In the genomic region with DNA sequence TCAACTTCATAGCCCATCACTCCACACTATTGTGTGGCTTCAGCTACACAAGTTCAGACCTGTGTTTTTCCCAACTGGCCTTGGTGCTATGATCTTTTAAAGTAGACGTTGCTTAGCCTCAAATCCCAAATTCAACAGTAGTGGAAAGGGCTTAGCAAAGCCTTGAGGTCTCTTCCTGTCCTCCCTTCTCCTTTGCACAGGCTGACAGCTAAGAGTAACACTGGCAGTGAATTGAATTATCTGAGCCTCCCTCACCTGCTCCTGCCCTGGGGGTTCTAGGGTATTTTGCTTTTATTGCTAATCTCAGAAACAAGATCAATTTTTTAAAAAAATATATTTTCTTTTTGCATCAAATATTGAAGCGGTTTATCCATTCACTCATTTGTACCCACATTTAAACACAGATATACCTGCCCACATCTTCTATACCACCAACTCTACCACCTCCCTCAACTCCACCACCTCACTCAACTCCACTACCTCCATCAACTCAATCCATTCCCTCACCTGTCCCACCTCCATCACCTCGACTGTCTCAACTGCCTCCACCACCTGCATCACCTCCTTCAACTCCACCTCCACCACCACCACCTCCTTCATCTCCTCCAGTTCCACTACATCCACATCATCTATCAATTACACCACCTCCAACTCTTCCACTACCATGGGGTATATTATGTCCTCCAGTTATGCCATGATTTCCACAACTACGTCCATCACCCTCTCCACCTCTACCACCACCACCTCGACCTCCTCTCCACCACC, we compare ENCODE assay signal across 32 cellular contexts. TPM values are rescaled to one million over a fixed set of nuclear protein-coding genes. Genes with fewer than 3 reads are reported as not detected.
"Had no signal": no experiment of that assay in that cellular context is flagged by ENCODE, and none has a peak within 500 bp of the region (broad histone marks: within the 10 kb centered on the region; RNA-seq: fewer than 3 reads in every experiment).

No MANE protein-coding gene starts in this region.

- H3K27me3 ChIP-seq: testis, uterus had no signal

- DNase-seq: dorsolateral prefrontal cortex; effector CD4-positive, alpha-beta T cell; erythroblast; esophagus squamous epithelium; foreskin melanocyte; glutamatergic neuron; heart right ventricle; hippocampal formation; left cardiac atrium; left lung; mesenchymal stem cell; mucosa of descending colon; naive B cell; occipital lobe; pancreas; stimulated activated CD4-positive, alpha-beta T cell treated with anti-CD3 and anti-CD28 coated beads, Interleukin-2, amount 100 ng/mL, for 24 hours; stimulated activated CD4-positive, alpha-beta T cell treated with anti-CD3 and anti-CD28 coated beads, Interleukin-4, amount 100 ng/mL, for 24 hours; stimulated activated naive CD4-positive, alpha-beta T cell treated with Interleukin-2 at 50 U/mL for 16 hours; stomach; substantia nigra; testis; tibial artery; upper lobe of left lung; uterus had no signal

- H3K9me3 ChIP-seq: esophagus squamous epithelium, heart right ventricle, left lung, mucosa of descending colon, pancreas, stomach, testis, tibial artery, upper lobe of left lung, uterus had no signal

- H3K4me3 Mint-ChIP-seq: natural killer cell treated with Interleukin-12 subunit alpha and Interleukin-12 subunit beta and Interleukin-15 and Interleukin-18, amount 100 ng/mL, for 72 hours; stimulated activated effector memory CD8-positive, alpha-beta T cell treated with anti-CD3 and anti-CD28 coated beads, Interleukin-12 subunit alpha, Interleukin-12 subunit beta, amount 100 ng/mL, for 72 hours had no signal

- ATAC-seq: left cardiac atrium; left lung; mucosa of descending colon; natural killer cell treated with Interleukin-12 subunit alpha and Interleukin-12 subunit beta and Interleukin-15 and Interleukin-18, amount 100 ng/mL, for 72 hours; pancreas; sciatic nerve; stimulated activated effector memory CD8-positive, alpha-beta T cell treated with anti-CD3 and anti-CD28 coated beads, Interleukin-12 subunit alpha, Interleukin-12 subunit beta, amount 100 ng/mL, for 72 hours had no signal

- H3K4me1 ChIP-seq: pancreas, testis, uterus had no signal

- H3K27ac ChIP-seq: dorsolateral prefrontal cortex, pancreas, testis, tibial artery, uterus had no signal

- H3K9me3 Mint-ChIP-seq: mesothelial cell of epicardium; natural killer cell treated with Interleukin-12 subunit alpha and Interleukin-12 subunit beta and Interleukin-15 and Interleukin-18, amount 100 ng/mL, for 72 hours; stimulated activated effector memory CD8-positive, alpha-beta T cell treated with anti-CD3 and anti-CD28 coated beads, Interleukin-12 subunit alpha, Interleukin-12 subunit beta, amount 100 ng/mL, for 72 hours had no signal

- H3K36me3 ChIP-seq: esophagus squamous epithelium, heart right ventricle, left lung, pancreas, stomach, tibial artery, upper lobe of left lung, uterus had no signal

- H3K4me3 ChIP-seq: dorsolateral prefrontal cortex, left lung, mucosa of descending colon, pancreas, smooth muscle cell, testis, tibial artery, upper lobe of left lung, uterus had no signal

- H3K4me2 ChIP-seq: smooth muscle cell had no signal

- FAIRE-seq: colon, islet of Langerhans, pancreas had no signal

- H3K27ac Mint-ChIP-seq: mesothelial cell of epicardium; naive B cell; natural killer cell treated with Interleukin-12 subunit alpha and Interleukin-12 subunit beta and Interleukin-15 and Interleukin-18, amount 100 ng/mL, for 72 hours; progenitor cell of endocrine pancreas; stimulated activated effector memory CD8-positive, alpha-beta T cell treated with anti-CD3 and anti-CD28 coated beads, Interleukin-12 subunit alpha, Interleukin-12 subunit beta, amount 100 ng/mL, for 72 hours had no signal

- H3K36me3 Mint-ChIP-seq: mesothelial cell of epicardium; naive B cell; natural killer cell treated with Interleukin-12 subunit alpha and Interleukin-12 subunit beta and Interleukin-15 and Interleukin-18, amount 100 ng/mL, for 72 hours; stimulated activated effector memory CD8-positive, alpha-beta T cell treated with anti-CD3 and anti-CD28 coated beads, Interleukin-12 subunit alpha, Interleukin-12 subunit beta, amount 100 ng/mL, for 72 hours had no signal

RNA-seq across cellular contexts. Expression of gene FGD5, which starts 10.1 kb away (rescaled TPM):
- total RNA-seq: natural killer cell treated with Interleukin-12 subunit alpha and Interleukin-12 subunit beta and Interleukin-15 and Interleukin-18, amount 100 ng/mL, for 72 hours had no signal
